Comparison of ENCODE assay signal across 1 cellular context in genomic region chr7:24971333-24972165, GRCh38.
TF ChIP-seq lines count a peak whose summit lies in the region.

No MANE protein-coding gene starts in this region.

TF ChIP-seq in HepG2, 621 proteins besides CTCF, POLR2A, EP300 and RAD21 (continued from another document):
- TF ChIP-seq ZNF687 (CRISPR knock-in tag; IDR thresholded peaks at IDR 0.05) (peak; percentile 68), ZBTB46 (CRISPR knock-in tag; IDR thresholded peaks at IDR 0.05; ENCODE audit: borderline replicate concordance) (no peak), SOX6 (IDR thresholded peaks at IDR 0.05) (no peak), SOX6 (CRISPR knock-in tag; IDR thresholded peaks at IDR 0.05) (0 out of 2 replicates have a peak, but pooled peaks have one; percentile 25), SATB2 (CRISPR knock-in tag; IDR thresholded peaks at IDR 0.05) (no peak), ZBTB26 (CRISPR knock-in tag; IDR thresholded peaks at IDR 0.05; ENCODE audit: borderline replicate concordance) (no peak), RARA (CRISPR knock-in tag; IDR thresholded peaks at IDR 0.05) (peak; percentile 63), PATZ1 (CRISPR knock-in tag; IDR thresholded peaks at IDR 0.05) (0 out of 2 replicates have a peak, but pooled peaks have one; percentile 19), ZFP36 (IDR thresholded peaks at IDR 0.05; ENCODE audit: borderline replicate concordance, low read depth, low read length, partially characterized antibody) (no peak), ZNF605 (CRISPR knock-in tag; IDR thresholded peaks at IDR 0.05) (no peak), ZNF543 (CRISPR knock-in tag; IDR thresholded peaks at IDR 0.05) (peak; percentile 100), ZMYM4 (CRISPR knock-in tag; IDR thresholded peaks at IDR 0.05) (peak; percentile 32; the same call in 1 of the 2 replicates), HDAC2 (CRISPR knock-in tag; IDR thresholded peaks at IDR 0.05) (no peak), SMC3 (IDR thresholded peaks at IDR 0.05; ENCODE audit: low read length) (no peak), SAP130 (CRISPR knock-in tag; IDR thresholded peaks at IDR 0.05; ENCODE audit: low read depth) (peak; percentile 56), ZNF576 (CRISPR knock-in tag; IDR thresholded peaks at IDR 0.05) (no peak), LCORL (IDR thresholded peaks at IDR 0.05) (no peak), LCORL (CRISPR knock-in tag; IDR thresholded peaks at IDR 0.05) (no peak), TFAP4 (IDR thresholded peaks at IDR 0.05; ENCODE audit: borderline replicate concordance, low read depth) (peak; percentile 78; the same call in 1 of the 2 replicates), XRCC5 (optimal IDR thresholded peaks at IDR 0.05; ENCODE audit: low read length) (peak; percentile 23), IKZF5 (CRISPR knock-in tag; IDR thresholded peaks at IDR 0.05) (no peak), SKI (IDR thresholded peaks at IDR 0.05; ENCODE audit: partially characterized antibody) (no peak), MTF1 (CRISPR knock-in tag; IDR thresholded peaks at IDR 0.05) (no peak), POGZ (CRISPR knock-in tag; IDR thresholded peaks at IDR 0.05) (peak; percentile 74), MBNL3 (CRISPR knock-in tag; conservative IDR thresholded peaks at IDR 0.05) (no peak), ZNF331 (CRISPR knock-in tag; IDR thresholded peaks at IDR 0.05) (0 out of 2 replicates have a peak, but pooled peaks have one; percentile 15), FOSL2 (CRISPR knock-in tag; IDR thresholded peaks at IDR 0.05) (peak; percentile 49), HNF4A (CRISPR knock-in tag; IDR thresholded peaks at IDR 0.05) (0 out of 2 replicates have a peak, but pooled peaks have one; percentile 17), HOMEZ (CRISPR knock-in tag; IDR thresholded peaks at IDR 0.05; ENCODE audit: low read depth) (peak; percentile 69; the same call in 1 of the 2 replicates), MXD4 (CRISPR knock-in tag; IDR thresholded peaks at IDR 0.05) (no peak), HOXA3 (CRISPR knock-in tag; IDR thresholded peaks at IDR 0.05) (0 out of 2 replicates have a peak, but pooled peaks have one; percentile 19), ZNF720 (CRISPR knock-in tag; IDR thresholded peaks at IDR 0.05) (no peak), TBX2 (CRISPR knock-in tag; IDR thresholded peaks at IDR 0.05; ENCODE audit: borderline replicate concordance) (peak; percentile 13; the same call in 1 of the 2 replicates), TAF1 (CRISPR knock-in tag; IDR thresholded peaks at IDR 0.05) (0 out of 2 replicates have a peak, but pooled peaks have one; percentile 20), GFI1 (CRISPR knock-in tag; IDR thresholded peaks at IDR 0.05; ENCODE audit: borderline replicate concordance) (0 out of 2 replicates have a peak, but pooled peaks have one; percentile 48), NR2F6 (IDR thresholded peaks at IDR 0.05) (no peak), NR2F6 (CRISPR knock-in tag; IDR thresholded peaks at IDR 0.05) (0 out of 2 replicates have a peak, but pooled peaks have one; percentile 42), ZNF704 (CRISPR knock-in tag; IDR thresholded peaks at IDR 0.05; ENCODE audit: borderline replicate concordance) (no peak), SIX4 (CRISPR knock-in tag; IDR thresholded peaks at IDR 0.05) (no peak), RXRB (CRISPR knock-in tag; IDR thresholded peaks at IDR 0.05; ENCODE audit: borderline replicate concordance) (peak; percentile 40; the same call in 1 of the 2 replicates), CHD2 (IDR thresholded peaks at IDR 0.05; ENCODE audit: low read depth, low read length) (no peak)
